In genomic region chr5:57172466-57172961, GRCh38 we compare ENCODE assay signal across 8 cellular contexts. TPM values are rescaled to one million over a fixed set of nuclear protein-coding genes. Genes with fewer than 3 reads are reported as not detected.
A peak's percentile ranks its signal among the peaks of the same experiment; 100 is the strongest.
DNase-seq lines count a peak whose midpoint lies in the region; ATAC-seq and TF ChIP-seq lines count a peak whose summit lies in the region.

No MANE protein-coding gene starts in this region.

- H3K27me3 Mint-ChIP-seq in activated CD4-positive, alpha-beta T cell treated with anti-CD3 and anti-CD28 coated beads, Interleukin-2, amount 10 ng/mL, durations not matched to agents 7 days and 5 days: no peaks in the 10 kb centered on the region

- H3K27ac Mint-ChIP-seq in activated CD4-positive, alpha-beta T cell treated with anti-CD3 and anti-CD28 coated beads, Interleukin-2, amount 10 ng/mL, durations not matched to agents 7 days and 5 days: peak overlapping the region; percentile 99

- TF ChIP-seq CTCF in PC-3 (conservative IDR thresholded peaks at IDR 0.05; ENCODE audit: low read depth, low read length) (no peak), breast epithelium (IDR thresholded peaks at IDR 0.05) (no peak), lower leg skin (IDR thresholded peaks at IDR 0.05) (no peak), thyroid gland (IDR thresholded peaks at IDR 0.05) (no peak)

- H3K27me3 ChIP-seq in PC-3 (ENCODE audit: low read length): no peaks in the 10 kb centered on the region
- no peaks in the 10 kb centered on the region for H3K27me3 ChIP-seq in breast epithelium
- no peaks in the 10 kb centered on the region for H3K27me3 ChIP-seq in thyroid gland

- H3K9me3 Mint-ChIP-seq in activated CD4-positive, alpha-beta T cell treated with anti-CD3 and anti-CD28 coated beads, Interleukin-2, amount 10 ng/mL, durations not matched to agents 7 days and 5 days: no peaks in the 10 kb centered on the region

- TF ChIP-seq POLR2A in breast epithelium (IDR thresholded peaks at IDR 0.05) (no peak), lower leg skin (IDR thresholded peaks at IDR 0.05) (no peak), thyroid gland (IDR thresholded peaks at IDR 0.05) (no peak)

- peaks cover 28% of the 10 kb centered on the region for H3K36me3 Mint-ChIP-seq in activated CD4-positive, alpha-beta T cell treated with anti-CD3 and anti-CD28 coated beads, Interleukin-2, amount 10 ng/mL, durations not matched to agents 7 days and 5 days (ENCODE audit: low read depth)

- peak overlapping the region; percentile 90 for H3K4me2 ChIP-seq in PC-3 (ENCODE audit: low read length)

- WGBS in lower leg skin, 2 donors: 1% methylated on average over 12 of the region's 12 CpGs
- WGBS in thyroid gland, 2 donors: 10% methylated on average over 12 of the region's 12 CpGs

- intact Hi-C loops in PC-3 (cut with micrococcal nuclease): loop anchor here (2.0 to 10.0 kb wide), 3 partner anchors 44 to 264 kb away; partner anchors contain the start of gene SETD9
- intact Hi-C loops in breast epithelium (cut with DNase I; ENCODE audit: low total_unique reads): no loop called here
- intact Hi-C loops in lower leg skin (cut with DNase I; ENCODE audit: low total_unique reads): loop anchor here (10.0 kb wide), 1 partner anchor 358 kb away; the partner anchor contains the start of gene MAP3K1
- intact Hi-C loops in thyroid gland (cut with DNase I): loop anchor here (10.0 kb wide), 1 partner anchor 268 kb away; the partner anchor contains the start of gene SETD9

- H2AFZ ChIP-seq in PC-3 (ENCODE audit: low read length): peak overlapping the region; percentile 48

- peak overlapping the region; percentile 99 for H3K4me3 Mint-ChIP-seq in activated CD4-positive, alpha-beta T cell treated with anti-CD3 and anti-CD28 coated beads, Interleukin-2, amount 10 ng/mL, durations not matched to agents 7 days and 5 days

- peaks cover 22% of the 10 kb centered on the region for H4K20me1 ChIP-seq in PC-3 (ENCODE audit: low read length)

- peak overlapping the region; percentile 98 for H3K4me3 ChIP-seq in PC-3 (ENCODE audit: low read length)
- H3K4me3 ChIP-seq in breast epithelium: peak overlapping the region; percentile 83 to 95 (median 92)
- H3K4me3 ChIP-seq in lower leg skin (ENCODE audit: low read depth, poor library complexity, severe bottlenecking): peak overlapping the region; percentile 60
- H3K4me3 ChIP-seq in thyroid gland (replicated peaks in 1 of 3): peak overlapping the region; percentile 22 to 92 (median 29)

- no peaks in the 10 kb centered on the region for H3K9me2 ChIP-seq in PC-3 (replicated peaks; ENCODE audit: low read length)

- DNase-seq in activated CD4-positive, alpha-beta T cell treated with anti-CD3 and anti-CD28 coated beads, Interleukin-2, amount 10 ng/mL, durations not matched to agents 7 days and 5 days: peak; percentile 21
- DNase-seq in activated CD4-positive, alpha-beta T cell treated with anti-CD3 and anti-CD28 coated beads, Interleukin-2, amount 50 U/mL, for 4 hours: no peak
- peak; percentile 24 for DNase-seq in PC-3
- DNase-seq in breast epithelium (ENCODE audit: low spot score in 2 of 2): no peak
- peak in 1 of 2 donors; percentile 76 for DNase-seq in lower leg skin (ENCODE audit: low spot score in 2 of 2)
- no peak for DNase-seq in thyroid gland
- DNase-seq in AG08396 (ENCODE audit: low spot score): no peak

- peak overlapping the region; percentile 98 for H3K27ac ChIP-seq in PC-3 (ENCODE audit: low read length)
- peak overlapping the region; percentile 98 to 100 for H3K27ac ChIP-seq in breast epithelium
- H3K27ac ChIP-seq in thyroid gland: peak overlapping the region; percentile 99 to 100 (median 99)

- H3K4me1 ChIP-seq in PC-3 (ENCODE audit: insufficient read depth, low read length): no peaks in the 10 kb centered on the region
- H3K4me1 ChIP-seq in breast epithelium: no peaks in the 10 kb centered on the region
- peaks cover 9 to 12% of the 10 kb centered on the region in 2 donors for H3K4me1 ChIP-seq in thyroid gland

- H3K9ac ChIP-seq in PC-3 (ENCODE audit: low read length): peak overlapping the region; percentile 85

- H3K4me1 Mint-ChIP-seq in activated CD4-positive, alpha-beta T cell treated with anti-CD3 and anti-CD28 coated beads, Interleukin-2, amount 10 ng/mL, durations not matched to agents 7 days and 5 days: peaks cover 19% of the 10 kb centered on the region

- H3F3A ChIP-seq in PC-3 (ENCODE audit: low read length, unreplicated experiment): no peaks in the 10 kb centered on the region

- peaks cover 16% of the 10 kb centered on the region for H3K36me3 ChIP-seq in PC-3 (ENCODE audit: low read depth, low read length)
- H3K36me3 ChIP-seq in breast epithelium: no peaks in the 10 kb centered on the region
- H3K36me3 ChIP-seq in thyroid gland: no peaks in the 10 kb centered on the region

- POLR2A ChIA-PET in activated CD4-positive, alpha-beta T cell treated with anti-CD3 and anti-CD28 coated beads, Interleukin-2, amount 10 ng/mL, durations not matched to agents 7 days and 5 days (lab: Charles Lee): no interaction called here
- POLR2A ChIA-PET in PC-3 (lab: Charles Lee; ENCODE audit: unreplicated experiment): no interaction called here

- no peak for ATAC-seq in PC-3
- no peak for ATAC-seq in HG02852 (IDR thresholded peaks at IDR 0.05; ENCODE audit: unreplicated experiment)

- H3K9me3 ChIP-seq in PC-3 (ENCODE audit: low read length) (no peaks in the 10 kb centered on the region), breast epithelium (no peaks in the 10 kb centered on the region), thyroid gland (no peaks in the 10 kb centered on the region)

- H3K79me2 ChIP-seq in PC-3 (ENCODE audit: low read length): peaks cover 36% of the 10 kb centered on the region

- BruUV-seq in PC-3 (replicated peaks; lab: Mats Ljungman, UMichigan): TSS peak; percentile 48

- CTCF ChIA-PET in activated CD4-positive, alpha-beta T cell treated with anti-CD3 and anti-CD28 coated beads, Interleukin-2, amount 10 ng/mL, durations not matched to agents 7 days and 5 days (lab: Charles Lee): no interaction called here
- CTCF ChIA-PET in PC-3 (lab: Charles Lee): interaction anchor here (1.1 kb wide), 1 partner anchor 34 kb away, joined by 3 read pairs; no protein-coding TSS in a partner anchor

RNA-seq across cellular contexts. Expression of gene GPBP1, which starts 1.3 kb away (rescaled TPM):
- 100 to 1,000 TPM in 1 of 2 experiments, 10 to 100 TPM in 1; 86.4 to 104 TPM for total RNA-seq in activated CD4-positive, alpha-beta T cell treated with anti-CD3 and anti-CD28 coated beads, Interleukin-2, amount 10 ng/mL, durations not matched to agents 7 days and 5 days
- total RNA-seq in PC-3 (2014; rRNA removed): 29.5 and 31.8 TPM in 2 replicates
- total RNA-seq in breast epithelium: 100 to 1,000 TPM in 1 of 3 donors, 10 to 100 TPM in 2; 61.1 to 141 (median 93.1) TPM
- 10 to 100 TPM; 40.1 to 58.6 (median 52.7) TPM for total RNA-seq in lower leg skin
- total RNA-seq in thyroid gland: 100 to 1,000 TPM in 2 of 4 donors, 10 to 100 TPM in 2; 89.4 to 109 (median 99.4) TPM

Comparison
In these comparisons a context has a peak if more than half of its experiments do, and no peak if none do; other contexts are left out.
1. DNase-seq: peak in activated CD4-positive, alpha-beta T cell treated with anti-CD3 and anti-CD28 coated beads, Interleukin-2, amount 10 ng/mL, durations not matched to agents 7 days and 5 days (single experiment) and PC-3 (single experiment); none in activated CD4-positive, alpha-beta T cell treated with anti-CD3 and anti-CD28 coated beads, Interleukin-2, amount 50 U/mL, for 4 hours (0 of 2), breast epithelium (0 of 2), thyroid gland (0 of 2) and AG08396 (single experiment).
2. H3K4me3 ChIP-seq: peak in every context shown above with its lines; median percentile 98 in PC-3; 92 in breast epithelium; 60 in lower leg skin; 29 in thyroid gland.
3. Peak in every context shown above with its lines, with median percentiles within 50 percentile points of each other: H3K27ac ChIP-seq.